In the genomic region with DNA sequence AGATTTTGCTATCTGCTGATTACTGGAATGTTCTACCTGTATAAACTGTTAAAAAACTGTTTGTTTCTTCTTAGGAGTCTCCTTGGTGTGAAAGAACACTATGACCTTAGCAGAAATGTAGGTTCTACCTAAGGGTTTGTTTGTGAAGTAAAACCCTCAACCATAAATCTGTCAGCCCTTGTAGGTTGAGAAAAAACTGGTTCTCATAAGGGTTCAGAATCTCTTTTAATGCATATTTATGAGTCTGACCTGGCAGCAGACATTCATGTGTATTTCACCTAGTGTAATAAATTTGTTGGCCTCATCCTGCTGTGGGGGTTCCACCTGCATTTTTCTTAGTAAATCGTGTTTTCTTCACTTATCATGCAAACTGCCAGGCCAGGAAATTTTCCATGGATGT, we compare ENCODE assay signal across 26 cellular contexts. TPM values are rescaled to one million over a fixed set of nuclear protein-coding genes. Genes with fewer than 3 reads are reported as not detected.
A peak's percentile ranks its signal among the peaks of the same experiment; 100 is the strongest.
DNase-seq lines count a peak whose midpoint lies in the region; ATAC-seq and TF ChIP-seq lines count a peak whose summit lies in the region.
"Had no signal": no experiment of that assay in that cellular context is flagged by ENCODE, and none has a peak within 500 bp of the region (broad histone marks: within the 10 kb centered on the region; RNA-seq: fewer than 3 reads in every experiment).

No MANE protein-coding gene starts in this region.

- TF ChIP-seq CTCF in hepatocyte (IDR thresholded peaks at IDR 0.05; ENCODE audit: poor library complexity) = no peak
- no peak for TF ChIP-seq CTCF in mesothelial cell of epicardium (IDR thresholded peaks at IDR 0.05; ENCODE audit: unreplicated experiment)
- TF ChIP-seq CTCF in WERI-Rb-1 (IDR thresholded peaks at IDR 0.05; ENCODE audit: low read depth, low read length) = no peak

- H3K4me1 ChIP-seq in hepatocyte (ENCODE audit: insufficient read depth) = peaks cover 8% of the 10 kb centered on the region
- H3K4me1 ChIP-seq: A549, BE2C had no signal

- H3K27ac Mint-ChIP-seq in mesothelial cell of epicardium = peak overlapping the region; percentile 62
- no peak overlapping the region for H3K27ac Mint-ChIP-seq in activated naive CD8-positive, alpha-beta T cell treated with anti-CD3 and anti-CD28 coated beads, Interleukin-2, amount 50 U/mL, for 24 hours
- H3K27ac Mint-ChIP-seq: CD14-positive monocyte; CD4-positive, alpha-beta T cell; GM23338; H9; HFFc6 had no signal

- no peaks in the 10 kb centered on the region for H3K9me2 ChIP-seq in hepatocyte (replicated peaks; ENCODE audit: insufficient read depth)

- no peaks in the 10 kb centered on the region for H3K27me3 Mint-ChIP-seq in mesothelial cell of epicardium (ENCODE audit: low read depth)
- H3K27me3 Mint-ChIP-seq in activated naive CD8-positive, alpha-beta T cell treated with anti-CD3 and anti-CD28 coated beads, Interleukin-2, amount 50 U/mL, for 24 hours = no peaks in the 10 kb centered on the region
- H3K27me3 Mint-ChIP-seq: CD4-positive, alpha-beta T cell had no signal

- peak; percentile 5 for DNase-seq in M059J (ENCODE audit: low read depth)
- DNase-seq in hepatocyte (ENCODE audit: low spot score) = no peak
- DNase-seq in mesothelial cell of epicardium (ENCODE audit: low spot score in 2 of 2, unreplicated experiment in 2 of 2) = no peak
- peak; percentile 77 for DNase-seq in renal cortical epithelial cell (ENCODE audit: low read depth)
- no peak for DNase-seq in activated naive CD8-positive, alpha-beta T cell treated with anti-CD3 and anti-CD28 coated beads, Interleukin-2, amount 50 U/mL, for 24 hours
- no peak for DNase-seq in NCI-H510A treated with DMSO at 0.1 percent for 48 hours (lab: John Stamatoyannopoulos, UW)
- DNase-seq in NCI-H226 = no peak
- no peak for DNase-seq in WERI-Rb-1
- DNase-seq: 8988T; ACHN; AML-193; BE2C; Calu3; CD4-positive, alpha-beta T cell; COR-L47; DMS53; DMS79 treated with DMSO at 0.1 percent for 48 hours; GF-D8; H9; HFFc6 had no signal

- H3K4me1 Mint-ChIP-seq in mesothelial cell of epicardium = peaks cover 10% of the 10 kb centered on the region
- H3K4me1 Mint-ChIP-seq in activated naive CD8-positive, alpha-beta T cell treated with anti-CD3 and anti-CD28 coated beads, Interleukin-2, amount 50 U/mL, for 24 hours = no peaks in the 10 kb centered on the region
- H3K4me1 Mint-ChIP-seq: GM23338, H9 had no signal

- H3K4me3 ChIP-seq in hepatocyte (no peak overlapping the region), WERI-Rb-1 (ENCODE audit: low read depth, low read length) (no peak overlapping the region)
- H3K4me3 ChIP-seq: A549; BLaER1 treated with 17β-estradiol and CSF1 and Interleukin-3, amounts not matched to agents 10 nM and 100 nM; GM23338 had no signal

- H3K9me3 ChIP-seq in hepatocyte (ENCODE audit: low read depth) (no peaks in the 10 kb centered on the region), WERI-Rb-1 (ENCODE audit: severe bottlenecking) (no peaks in the 10 kb centered on the region)
- H3K9me3 ChIP-seq: A549, BE2C had no signal

- H3K36me3 ChIP-seq in hepatocyte (replicated peaks; ENCODE audit: insufficient read depth, low read depth) = no peaks in the 10 kb centered on the region
- no peaks in the 10 kb centered on the region for H3K36me3 ChIP-seq in WERI-Rb-1
- H3K36me3 ChIP-seq: BE2C; BLaER1 treated with 17β-estradiol and CSF1 and Interleukin-3, amounts not matched to agents 10 nM and 100 nM had no signal

- peaks cover 2% of the 10 kb centered on the region for H3K36me3 Mint-ChIP-seq in mesothelial cell of epicardium
- no peaks in the 10 kb centered on the region for H3K36me3 Mint-ChIP-seq in activated naive CD8-positive, alpha-beta T cell treated with anti-CD3 and anti-CD28 coated beads, Interleukin-2, amount 50 U/mL, for 24 hours (ENCODE audit: low read depth)
- H3K36me3 Mint-ChIP-seq: CD14-positive monocyte had no signal

- H2AFZ ChIP-seq in hepatocyte = no peak overlapping the region
- H2AFZ ChIP-seq: GM23338 had no signal

- H3K27ac ChIP-seq in hepatocyte (peak overlapping the region; percentile 49), WERI-Rb-1 (no peak overlapping the region)
- H3K27ac ChIP-seq: A549; BLaER1 treated with 17β-estradiol and CSF1 and Interleukin-3, amounts not matched to agents 10 nM and 100 nM had no signal

- no peak overlapping the region for H3K4me3 Mint-ChIP-seq in mesothelial cell of epicardium
- H3K4me3 Mint-ChIP-seq in activated naive CD8-positive, alpha-beta T cell treated with anti-CD3 and anti-CD28 coated beads, Interleukin-2, amount 50 U/mL, for 24 hours = no peak overlapping the region
- H3K4me3 Mint-ChIP-seq: CD14-positive monocyte; CD4-positive, alpha-beta T cell; GM23338; H9; HFFc6 had no signal

- H3K9me3 Mint-ChIP-seq in mesothelial cell of epicardium = peaks cover 27% of the 10 kb centered on the region
- H3K9me3 Mint-ChIP-seq in activated naive CD8-positive, alpha-beta T cell treated with anti-CD3 and anti-CD28 coated beads, Interleukin-2, amount 50 U/mL, for 24 hours = no peaks in the 10 kb centered on the region
- H3K9me3 Mint-ChIP-seq: CD4-positive, alpha-beta T cell had no signal

- 38% methylated on average over 1 of the region's 1 CpG for WGBS in hepatocyte (ENCODE audit: low lambda C conversion rate, missing lambda C conversion rate)

- no peaks in the 10 kb centered on the region for H4K20me1 ChIP-seq in hepatocyte (ENCODE audit: insufficient read depth, poor library complexity, severe bottlenecking)
- H4K20me1 ChIP-seq: BLaER1 treated with 17β-estradiol and CSF1 and Interleukin-3, amounts not matched to agents 10 nM and 100 nM had no signal

- no peaks in the 10 kb centered on the region for H3K79me2 ChIP-seq in hepatocyte

- H3K27me3 ChIP-seq in hepatocyte = no peaks in the 10 kb centered on the region
- peaks cover 12% of the 10 kb centered on the region for H3K27me3 ChIP-seq in WERI-Rb-1 (ENCODE audit: insufficient read depth, low read depth, severe bottlenecking)
- H3K27me3 ChIP-seq: BE2C; BLaER1 treated with 17β-estradiol and CSF1 and Interleukin-3, amounts not matched to agents 10 nM and 100 nM had no signal

- no peak overlapping the region for H3K4me2 ChIP-seq in hepatocyte
- H3K4me2 ChIP-seq: A549; BLaER1 treated with 17β-estradiol and CSF1 and Interleukin-3, amounts not matched to agents 10 nM and 100 nM; GM23338 had no signal

- no peak for ATAC-seq in activated naive CD8-positive, alpha-beta T cell treated with anti-CD3 and anti-CD28 coated beads, Interleukin-2, amount 50 U/mL, for 24 hours
- ATAC-seq: A549, GM23338, HCT116 had no signal

RNA-seq across cellular contexts. Expression of a gene that starts 42.5 kb away (rescaled TPM):
- total RNA-seq in M059J (2014; rRNA removed; shearing (Covaris generic)) = 4.2 and 4.6 TPM in 2 replicates
- 44.9 and 49.4 TPM in 2 replicates for total RNA-seq in hepatocyte
- polyA plus RNA-seq in hepatocyte = 12.3 and 18.5 TPM in 2 replicates
- total RNA-seq in mesothelial cell of epicardium = 5.6 to 7.2 TPM (median 5.6 TPM) in 3 replicates
- total RNA-seq in renal cortical epithelial cell = 99.4 and 130 TPM in 2 replicates
- total RNA-seq: G401 had no signal

Comparison
In these comparisons a context has a peak if more than half of its experiments do, and no peak if none do; other contexts are left out.
1. DNase-seq: peak in M059J (single experiment) and renal cortical epithelial cell (single experiment); none in hepatocyte (single experiment), mesothelial cell of epicardium (0 of 2), activated naive CD8-positive, alpha-beta T cell treated with anti-CD3 and anti-CD28 coated beads, Interleukin-2, amount 50 U/mL, for 24 hours (single experiment), NCI-H510A treated with DMSO at 0.1 percent for 48 hours (single experiment), NCI-H226 (single experiment) and WERI-Rb-1 (single experiment).